In genomic region chr6:33980176-33980805, GRCh38 we compare ENCODE assay signal across 22 cellular contexts.
A peak's percentile ranks its signal among the peaks of the same experiment; 100 is the strongest.
DNase-seq lines count a peak whose midpoint lies in the region; ATAC-seq, FAIRE-seq and TF ChIP-seq lines count a peak whose summit lies in the region.
"Had no signal": no experiment of that assay in that cellular context is flagged by ENCODE, and none has a peak within 500 bp of the region (broad histone marks: within the 10 kb centered on the region; RNA-seq: fewer than 3 reads in every experiment).

No MANE protein-coding gene starts in this region.

- H3T11ph ChIP-seq in H9 (ENCODE audit: low read length), result no peak overlapping the region

- WGBS in H9 (ENCODE audit: extremely low coverage, insufficient read length, low lambda C conversion rate), result no CpG with 5 or more reads among the region's 16 CpGs
- 79% methylated on average over 13 of the region's 16 CpGs for WGBS in mesenchymal stem cell

- no peaks in the 10 kb centered on the region; the same call in 1 of the 2 replicates for H3K27me3 ChIP-seq in H9 (ENCODE audit: insufficient read depth, low read length)
- H3K27me3 ChIP-seq in mesenchymal stem cell (ENCODE audit: control insufficient read depth in 1 of 2, insufficient read depth in 1 of 2, low read length in 2 of 2), result peaks cover 35 to 60% of the 10 kb centered on the region in 2 experiments

- H2BK20ac ChIP-seq in H9 (ENCODE audit: low read depth, low read length, poor library complexity, severe bottlenecking), result no peak overlapping the region

- no peak overlapping the region for H4K5ac ChIP-seq in H9 (ENCODE audit: insufficient read length, low read depth, low read length)

- H3K27me3 Mint-ChIP-seq in CD14-positive monocyte (ENCODE audit: low read depth in 3 of 3) (peaks cover 18 to 26% (median 22%) of the 10 kb centered on the region in 3 donors), H9 (ENCODE audit: low read depth) (peaks cover 50% of the 10 kb centered on the region)

- intact Hi-C loops in CD14-positive monocyte (cut with micrococcal nuclease), result no loop called here
- intact Hi-C loops in kidney (cut with DNase I), result no loop called here
- intact Hi-C loops in sciatic nerve (cut with DNase I), result no loop called here

- H4K91ac ChIP-seq in H9 (ENCODE audit: insufficient read length, low read depth, low read length), result no peak overlapping the region
- no peak overlapping the region for H4K91ac ChIP-seq in mesenchymal stem cell (ENCODE audit: low read length)

- no peaks in the 10 kb centered on the region; the same call in 1 of the 2 replicates for H3K4me1 ChIP-seq in H9 (ENCODE audit: insufficient read depth, low read length)
- peaks cover 0 to 2% of the 10 kb centered on the region in 2 donors for H3K4me1 ChIP-seq in kidney (ENCODE audit: control insufficient read depth in 1 of 2, insufficient read depth in 1 of 2, low read depth in 1 of 2, low read length in 2 of 2)
- H3K4me1 ChIP-seq in mesenchymal stem cell (ENCODE audit: control insufficient read depth, insufficient read depth, low read depth, low read length), result no peaks in the 10 kb centered on the region

- no peak overlapping the region for H3K23ac ChIP-seq in H9 (ENCODE audit: insufficient read length, low read depth, low read length)
- no peak overlapping the region for H3K23ac ChIP-seq in mesenchymal stem cell (ENCODE audit: low read length in 2 of 2)

- DNase-seq in CD14-positive monocyte (ENCODE audit: low spot score) (peak; percentile 30), H9 (peak; percentile 21), kidney (peak; percentile 45), sciatic nerve (ENCODE audit: low spot score) (peak; percentile 18), mesenchymal stem cell (no peak), NCI-H748 (lab: John Stamatoyannopoulos, UW; ENCODE audit: unreplicated experiment) (no peak)
- DNase-seq: activated CD8-positive, alpha-beta T cell treated with anti-CD3 and anti-CD28 coated beads, Interleukin-2, amount 10 ng/mL, durations not matched to agents 7 days and 5 days; activated naive CD4-positive, alpha-beta T cell treated with anti-CD3 and anti-CD28 coated beads for 36 hours; activated T-cell treated with anti-CD3 and anti-CD28 coated beads, Interleukin-2, amount 50 U/mL, for 1 hour; brain microvascular endothelial cell; dermis blood vessel endothelial cell; DMS153; HFFc6; hypothalamus; NCI-H1105 treated with DMSO at 0.1 percent for 48 hours; NCI-H2081; stimulated activated CD4-positive, alpha-beta T cell treated with anti-CD3 and anti-CD28 coated beads, Interleukin-2, amount 100 ng/mL, for 24 hours; T1000 had no signal

- no peaks in the 10 kb centered on the region for H3K36me3 ChIP-seq in kidney (ENCODE audit: control insufficient read depth in 1 of 2, insufficient read depth in 2 of 2, low read length in 2 of 2)
- H3K36me3 ChIP-seq in mesenchymal stem cell (ENCODE audit: control insufficient read depth in 1 of 2, insufficient read depth in 2 of 2, low read depth in 1 of 2, low read length in 2 of 2), result no peaks in the 10 kb centered on the region
- H3K36me3 ChIP-seq: brain microvascular endothelial cell had no signal

- H4K20me1 ChIP-seq in H9 (ENCODE audit: control insufficient read depth, insufficient read depth, insufficient read length), result no peaks in the 10 kb centered on the region

- H3K4me3 Mint-ChIP-seq in CD14-positive monocyte (no peak overlapping the region), H9 (no peak overlapping the region)
- H3K4me3 Mint-ChIP-seq: activated CD8-positive, alpha-beta T cell treated with anti-CD3 and anti-CD28 coated beads, Interleukin-2, amount 10 ng/mL, durations not matched to agents 7 days and 5 days; activated naive CD4-positive, alpha-beta T cell treated with anti-CD3 and anti-CD28 coated beads for 36 hours; CD4-positive, alpha-beta T cell; HFFc6; IgD-negative memory B cell had no signal

- H2BK120ac ChIP-seq in H9 (ENCODE audit: low read depth, low read length, poor library complexity, severe bottlenecking) (no peak overlapping the region), mesenchymal stem cell (ENCODE audit: low read depth, low read length) (no peak overlapping the region)

- H2BK15ac ChIP-seq in H9 (ENCODE audit: low read depth, low read length), result no peak overlapping the region
- no peak overlapping the region for H2BK15ac ChIP-seq in mesenchymal stem cell (ENCODE audit: low read depth, poor library complexity, severe bottlenecking)

- no peaks in the 10 kb centered on the region for H3K79me2 ChIP-seq in H9 (ENCODE audit: insufficient read depth, low read length)

- H2AFZ ChIP-seq in H9 (ENCODE audit: low read length) (no peak overlapping the region), mesenchymal stem cell (ENCODE audit: low read depth, low read length) (no peak overlapping the region)

- no peaks in the 10 kb centered on the region for H3K23me2 ChIP-seq in H9 (ENCODE audit: insufficient read length, low read depth, low read length, poor library complexity, severe bottlenecking)

- H2BK5ac ChIP-seq in H9 (ENCODE audit: insufficient read length, low read length), result no peak overlapping the region
- no peak overlapping the region for H2BK5ac ChIP-seq in mesenchymal stem cell (ENCODE audit: low read depth, low read length, poor library complexity, severe bottlenecking)

- no peak overlapping the region for H2AK5ac ChIP-seq in H9 (ENCODE audit: insufficient read length, low read length)
- H2AK5ac ChIP-seq in mesenchymal stem cell (ENCODE audit: low read length, severe bottlenecking), result no peak overlapping the region

- no peak for FAIRE-seq in kidney (lab: Jason Lieb, UNC)

- no peak overlapping the region for H3K9ac ChIP-seq in H9 (ENCODE audit: extremely low read depth, insufficient read length, low read length)
- no peak overlapping the region for H3K9ac ChIP-seq in kidney (ENCODE audit: low read length in 2 of 2)
- H3K9ac ChIP-seq in mesenchymal stem cell (ENCODE audit: low read length), result no peak overlapping the region

- H4K8ac ChIP-seq in H9 (replicated peaks; ENCODE audit: insufficient read length, low read depth, low read length) (no peak overlapping the region), mesenchymal stem cell (ENCODE audit: low read length) (no peak overlapping the region)

- H3K79me1 ChIP-seq in H9 (ENCODE audit: insufficient read depth, low read depth, low read length, poor library complexity, severe bottlenecking), result no peaks in the 10 kb centered on the region
- no peaks in the 10 kb centered on the region for H3K79me1 ChIP-seq in mesenchymal stem cell (replicated peaks; ENCODE audit: low read length, poor library complexity, severe bottlenecking)

- no peak overlapping the region for H3K4ac ChIP-seq in H9 (ENCODE audit: low read depth, low read length)
- H3K4ac ChIP-seq in mesenchymal stem cell (ENCODE audit: low read depth in 1 of 2, low read length in 2 of 2), result no peak overlapping the region

- H3K14ac ChIP-seq in H9 (ENCODE audit: insufficient read depth, low read length) (no peak overlapping the region), mesenchymal stem cell (ENCODE audit: low read length in 2 of 2) (no peak overlapping the region)

- ATAC-seq in sciatic nerve, result no peak
- no peak for ATAC-seq in HG03469 (IDR thresholded peaks at IDR 0.05; ENCODE audit: unreplicated experiment)
- ATAC-seq: activated CD4-positive, CD25-positive, alpha-beta regulatory T cell treated with anti-CD3 and anti-CD28 coated beads, Interleukin-2, amount 50 U/mL, for 24 hours; activated CD8-positive, alpha-beta T cell treated with anti-CD3 and anti-CD28 coated beads, Interleukin-2, amount 10 ng/mL, durations not matched to agents 7 days and 5 days had no signal

- TF ChIP-seq CTCF in CD14-positive monocyte (IDR thresholded peaks at IDR 0.05), result no peak
- no peak for TF ChIP-seq CTCF in H9 (conservative IDR thresholded peaks at IDR 0.05)
- TF ChIP-seq CTCF in kidney (IDR thresholded peaks at IDR 0.05; ENCODE audit: borderline replicate concordance, extremely low read depth, insufficient read depth), result no peak

- H2BK12ac ChIP-seq in H9 (ENCODE audit: insufficient read length, low read depth, low read length), result no peak overlapping the region
- H2BK12ac ChIP-seq in mesenchymal stem cell (ENCODE audit: low read length in 2 of 2), result no peak overlapping the region

- no peak overlapping the region for H3K4me2 ChIP-seq in H9 (ENCODE audit: insufficient read depth, insufficient read length, low read length)
- no peak overlapping the region for H3K4me2 ChIP-seq in mesenchymal stem cell (ENCODE audit: low read length, poor library complexity, severe bottlenecking)

- H3K9me3 ChIP-seq in H9 (ENCODE audit: control insufficient read depth, low read depth, low read length) (no peaks in the 10 kb centered on the region), kidney (ENCODE audit: control insufficient read depth in 1 of 2, low read length in 2 of 2) (no peaks in the 10 kb centered on the region), mesenchymal stem cell (ENCODE audit: control insufficient read depth, low read length) (no peaks in the 10 kb centered on the region)

- H3K4me1 Mint-ChIP-seq in CD14-positive monocyte, result peaks cover 11% of the 10 kb centered on the region
- peaks cover 16 to 17% of the 10 kb centered on the region in 2 experiments for H3K4me1 Mint-ChIP-seq in H9
- H3K4me1 Mint-ChIP-seq: IgD-negative memory B cell had no signal

- no peak overlapping the region for H3K56ac ChIP-seq in H9 (ENCODE audit: insufficient read length, low read depth, low read length)

- no peak overlapping the region for H3K27ac ChIP-seq in H9 (ENCODE audit: insufficient read length, low read depth, low read length)
- no peak overlapping the region for H3K27ac ChIP-seq in kidney (ENCODE audit: low read depth in 2 of 2, low read length in 2 of 2)
- no peak overlapping the region for H3K27ac ChIP-seq in mesenchymal stem cell (ENCODE audit: low read length, poor library complexity, severe bottlenecking)
- H3K27ac ChIP-seq: brain microvascular endothelial cell had no signal

- H3K4me3 ChIP-seq in kidney (ENCODE audit: low read length in 2 of 2) (no peak overlapping the region), mesenchymal stem cell (ENCODE audit: insufficient read depth in 1 of 2, low read depth in 1 of 2, low read length in 2 of 2) (no peak overlapping the region)

- H3K18ac ChIP-seq in H9 (ENCODE audit: insufficient read length, low read depth, low read length), result no peak overlapping the region
- H3K18ac ChIP-seq in mesenchymal stem cell (ENCODE audit: low read depth in 1 of 2, low read length in 2 of 2), result no peak overlapping the region

- H3K9me3 Mint-ChIP-seq in CD14-positive monocyte (peaks cover 0 to 9% (median 3%) of the 10 kb centered on the region in 7 donors), H9 (no peaks in the 10 kb centered on the region)
- H3K9me3 Mint-ChIP-seq: activated naive CD4-positive, alpha-beta T cell treated with anti-CD3 and anti-CD28 coated beads for 36 hours; CD4-positive, alpha-beta T cell; HFFc6 had no signal

- H3K27ac Mint-ChIP-seq in CD14-positive monocyte (no peak overlapping the region), H9 (no peak overlapping the region)
- H3K27ac Mint-ChIP-seq: activated CD8-positive, alpha-beta T cell treated with anti-CD3 and anti-CD28 coated beads, Interleukin-2, amount 10 ng/mL, durations not matched to agents 7 days and 5 days; activated naive CD4-positive, alpha-beta T cell treated with anti-CD3 and anti-CD28 coated beads for 36 hours; CD4-positive, alpha-beta T cell; HFFc6; IgD-negative memory B cell had no signal

- H3K36me3 Mint-ChIP-seq in CD14-positive monocyte (no peaks in the 10 kb centered on the region), H9 (ENCODE audit: insufficient read depth in 1 of 3, low read depth in 3 of 3) (no peaks in the 10 kb centered on the region)
- H3K36me3 Mint-ChIP-seq: IgD-negative memory B cell had no signal

Comparison
In these comparisons a context has a peak if more than half of its experiments do, and no peak if none do; other contexts are left out.
1. DNase-seq: peak in CD14-positive monocyte (single experiment), H9 (single experiment), kidney (single experiment) and sciatic nerve (single experiment); none in mesenchymal stem cell (single experiment) and NCI-H748 (single experiment).